In genomic region chr9:14301006-14301405, GRCh38 we compare ENCODE assay signal across 1 cellular context.
TF ChIP-seq lines count a peak whose summit lies in the region.

No MANE protein-coding gene starts in this region.

TF ChIP-seq in GM23338, 12 proteins besides CTCF, POLR2A, EP300 and RAD21:
- TF ChIP-seq STAT1 (IDR thresholded peaks at IDR 0.05; ENCODE audit: unreplicated experiment) (no peak), NANOG (IDR thresholded peaks at IDR 0.05; ENCODE audit: borderline replicate concordance) (no peak), JUNB (IDR thresholded peaks at IDR 0.05; ENCODE audit: unreplicated experiment) (no peak), EZH2phosphoT487 (IDR thresholded peaks at IDR 0.05; ENCODE audit: unreplicated experiment) (no peak)
